Comparison of ENCODE assay signal across 13 cellular contexts in genomic region chr13:83449666-83450395, GRCh38.
DNase-seq lines count a peak whose midpoint lies in the region; ATAC-seq and TF ChIP-seq lines count a peak whose summit lies in the region.
"Had no signal": no experiment of that assay in that cellular context is flagged by ENCODE, and none has a peak within 500 bp of the region (broad histone marks: within the 10 kb centered on the region; RNA-seq: fewer than 3 reads in every experiment).

No MANE protein-coding gene starts in this region.

- H3K27me3 ChIP-seq in IMR-90 (ENCODE audit: control insufficient read depth, insufficient read depth, low read length), result no peaks in the 10 kb centered on the region
- H3K27me3 ChIP-seq in mesendoderm (ENCODE audit: insufficient read depth, low read length, poor library complexity), result no peaks in the 10 kb centered on the region
- no peaks in the 10 kb centered on the region for H3K27me3 ChIP-seq in CD4-positive, alpha-beta T cell (ENCODE audit: control insufficient read depth, insufficient read depth, low read length)
- H3K27me3 ChIP-seq: transverse colon had no signal

- H4K20me1 ChIP-seq in IMR-90 (ENCODE audit: insufficient read depth, low read length), result no peaks in the 10 kb centered on the region

- peak overlapping the region; percentile 58 for H2AFZ ChIP-seq in IMR-90 (replicated peaks; ENCODE audit: low read length, poor library complexity)

- H3K56ac ChIP-seq in IMR-90 (ENCODE audit: extremely low read depth, insufficient read depth, low read length) (0 out of 2 replicates have a peak overlapping the region, but pooled peaks have one; percentile 26), mesendoderm (ENCODE audit: low read length) (no peak overlapping the region)

- H3K4ac ChIP-seq in IMR-90 (ENCODE audit: low read depth, low read length) (0 out of 2 replicates have a peak overlapping the region, but pooled peaks have one; percentile 29), mesendoderm (ENCODE audit: low read depth, low read length) (no peak overlapping the region)

- no peaks in the 10 kb centered on the region for H3K36me3 Mint-ChIP-seq in endothelial cell (ENCODE audit: low read depth, unreplicated experiment)
- H3K36me3 Mint-ChIP-seq in CD4-positive, alpha-beta T cell (ENCODE audit: low read depth), result no peaks in the 10 kb centered on the region
- H3K36me3 Mint-ChIP-seq: activated naive CD8-positive, alpha-beta T cell; CD4-positive, CD25-positive, alpha-beta regulatory T cell had no signal

- H3K9me3 ChIP-seq in IMR-90 (ENCODE audit: control insufficient read depth, insufficient read depth, low read length), result peaks cover 5% of the 10 kb centered on the region
- no peaks in the 10 kb centered on the region for H3K9me3 ChIP-seq in CD4-positive, alpha-beta T cell (ENCODE audit: control insufficient read depth, low read length)
- H3K9me3 ChIP-seq: transverse colon had no signal

- H2BK15ac ChIP-seq in IMR-90 (ENCODE audit: low read depth, low read length) (no peak overlapping the region; the same call in 2 of the 3 replicates), mesendoderm (replicated peaks; ENCODE audit: low read depth) (no peak overlapping the region)

- H3K79me1 ChIP-seq in IMR-90 (ENCODE audit: low read depth in 1 of 2, low read length in 2 of 2) (no peaks in the 10 kb centered on the region), mesendoderm (ENCODE audit: low read length) (no peaks in the 10 kb centered on the region)

- no peak overlapping the region for H4K91ac ChIP-seq in IMR-90 (ENCODE audit: insufficient read depth, low read depth, low read length)

- no peak overlapping the region for H3K14ac ChIP-seq in IMR-90 (replicated peaks; ENCODE audit: low read depth, low read length)

- H3K9me1 ChIP-seq in IMR-90 (ENCODE audit: insufficient read depth, low read length), result peaks cover 3% of the 10 kb centered on the region; the same call in 1 of the 2 replicates

- CTCF ChIA-PET in IMR-90 (lab: Yijun Ruan, JAX), result interaction anchor here (0.6 kb wide), 1 partner anchor 22 kb away, joined by 3 read pairs; no protein-coding TSS in a partner anchor
- CTCF ChIA-PET in CD4-positive, alpha-beta T cell (lab: Charles Lee), result no interaction called here

- no peak overlapping the region for H3K4me3 ChIP-seq in IMR-90 (ENCODE audit: insufficient read depth, low read depth, low read length)
- no peak overlapping the region for H3K4me3 ChIP-seq in astrocyte of the cerebellum (ENCODE audit: low read depth, low read length)
- H3K4me3 ChIP-seq in mesendoderm (ENCODE audit: low read length), result no peak overlapping the region
- H3K4me3 ChIP-seq: transverse colon had no signal

- H3K23ac ChIP-seq in IMR-90 (ENCODE audit: low read depth, low read length) (no peak overlapping the region; the same call in 1 of the 2 replicates), mesendoderm (ENCODE audit: low read length) (no peak overlapping the region)

- H3K9ac ChIP-seq in IMR-90 (ENCODE audit: low read depth, low read length) (no peak overlapping the region), mesendoderm (ENCODE audit: low read length) (no peak overlapping the region)

- no TSS peak for BruUV-seq in IMR-90 (replicated peaks; lab: Mats Ljungman, UMichigan)

- no peaks in the 10 kb centered on the region for H3K4me1 Mint-ChIP-seq in endothelial cell (ENCODE audit: unreplicated experiment)
- no peaks in the 10 kb centered on the region for H3K4me1 Mint-ChIP-seq in CD4-positive, alpha-beta T cell (ENCODE audit: low read depth)
- H3K4me1 Mint-ChIP-seq: CD4-positive, CD25-positive, alpha-beta regulatory T cell had no signal

- H2AK9ac ChIP-seq in IMR-90 (replicated peaks; ENCODE audit: low read depth, low read length, poor library complexity), result no peak overlapping the region

- H2AK5ac ChIP-seq in IMR-90 (ENCODE audit: low read depth, low read length) (no peak overlapping the region), mesendoderm (ENCODE audit: low read length) (no peak overlapping the region)

- peak overlapping the region; percentile 38; the same call in 1 of the 2 replicates for H3K4me2 ChIP-seq in IMR-90 (ENCODE audit: low read depth, low read length)
- H3K4me2 ChIP-seq in mesendoderm (ENCODE audit: low read length), result no peak overlapping the region

- in situ Hi-C loops in IMR-90 (cut with MboI; ENCODE audit: low sequenced_read_pairs), result no loop called here
- in situ Hi-C loops in astrocyte of the cerebellum (cut with HindIII; ENCODE audit: low sequenced_read_pairs), result no loop called here
- in situ Hi-C loops in KBM-7 (cut with MboI; ENCODE audit: low pct_unique_long_range_greater_than_20kb, low sequenced_read_pairs), result no loop called here

- TF ChIP-seq POLR2A in IMR-90 (IDR thresholded peaks at IDR 0.05; ENCODE audit: low read depth, low read length), result no peak

- no peaks in the 10 kb centered on the region for H3K79me2 ChIP-seq in mesendoderm (ENCODE audit: control insufficient read depth, insufficient read depth, low read length)

- H2BK120ac ChIP-seq in IMR-90 (ENCODE audit: low read depth, low read length) (peak overlapping the region; percentile 74), mesendoderm (ENCODE audit: low read depth, low read length) (no peak overlapping the region)

- H2BK5ac ChIP-seq in IMR-90 (ENCODE audit: low read depth, low read length, poor library complexity, severe bottlenecking) (peak overlapping the region; percentile 18), mesendoderm (ENCODE audit: low read length) (no peak overlapping the region)

- H3K27ac ChIP-seq in IMR-90 (ENCODE audit: insufficient read depth, low read length) (no peak overlapping the region), mesendoderm (ENCODE audit: low read depth, low read length) (no peak overlapping the region)
- H3K27ac ChIP-seq in CD4-positive, alpha-beta T cell (ENCODE audit: low read depth, low read length), result no peak overlapping the region
- H3K27ac ChIP-seq: transverse colon had no signal

- DNase-seq in AG09319 (ENCODE audit: extremely low read depth, low read depth), result peak; percentile 8
- peak; percentile 62 for DNase-seq in IMR-90
- DNase-seq in astrocyte of the cerebellum (ENCODE audit: low read depth), result peak; percentile 16
- peak; percentile 9 for DNase-seq in mesendoderm
- no peak for DNase-seq in KBM-7
- no peak for DNase-seq in left lobe of liver (ENCODE audit: low spot score)
- DNase-seq in endothelial cell (ENCODE audit: low spot score), result no peak
- no peak for DNase-seq in CD4-positive, alpha-beta T cell
- DNase-seq: CD4-positive, CD25-positive, alpha-beta regulatory T cell; NCI-H146; transverse colon had no signal

- no peaks in the 10 kb centered on the region for H3K4me1 ChIP-seq in IMR-90 (ENCODE audit: control insufficient read depth, insufficient read depth, low read length)
- H3K4me1 ChIP-seq in mesendoderm (ENCODE audit: control insufficient read depth, low read depth, low read length), result no peaks in the 10 kb centered on the region
- H3K4me1 ChIP-seq: transverse colon had no signal

- TF ChIP-seq RAD21 in IMR-90 (IDR thresholded peaks at IDR 0.05; ENCODE audit: low read length), result no peak

- dilution Hi-C loops in IMR-90 (cut with HindIII; ENCODE audit: low sequenced_read_pairs, unreplicated experiment), result no loop called here

- H3K4me3 Mint-ChIP-seq in endothelial cell (ENCODE audit: unreplicated experiment), result no peak overlapping the region
- H3K4me3 Mint-ChIP-seq in CD4-positive, alpha-beta T cell, result no peak overlapping the region
- H3K4me3 Mint-ChIP-seq: activated naive CD8-positive, alpha-beta T cell; CD4-positive, CD25-positive, alpha-beta regulatory T cell; T-helper 1 cell treated with Interleukin-12 subunit alpha and Interleukin-12 subunit beta and Interleukin-4 antibody, amounts not matched to agents 30 μg/mL and 1 μg/mL, for 36 hours had no signal

- no peak overlapping the region; the same call in 1 of the 2 replicates for H2BK20ac ChIP-seq in IMR-90 (ENCODE audit: low read depth, low read length)

- H3K27me3 Mint-ChIP-seq in endothelial cell (ENCODE audit: unreplicated experiment), result peaks cover 1% of the 10 kb centered on the region
- H3K27me3 Mint-ChIP-seq in CD4-positive, alpha-beta T cell, result no peaks in the 10 kb centered on the region
- H3K27me3 Mint-ChIP-seq: activated naive CD8-positive, alpha-beta T cell; CD4-positive, CD25-positive, alpha-beta regulatory T cell had no signal

- ATAC-seq in IMR-90 (ENCODE audit: low read depth), result peak; percentile 81
- no peak for ATAC-seq in left lobe of liver
- ATAC-seq in CD4-positive, alpha-beta T cell (ENCODE audit: poor library complexity), result no peak

- H4K8ac ChIP-seq in IMR-90 (ENCODE audit: low read depth in 2 of 2, low read length in 2 of 2), result no peak overlapping the region; a peak in 1 of 4 replicates
- H4K8ac ChIP-seq in mesendoderm (ENCODE audit: low read depth, low read length), result no peak overlapping the region

- H3K36me3 ChIP-seq in IMR-90 (ENCODE audit: control insufficient read depth, insufficient read depth, low read length), result no peaks in the 10 kb centered on the region
- H3K36me3 ChIP-seq in mesendoderm (ENCODE audit: control insufficient read depth, insufficient read depth, low read length), result no peaks in the 10 kb centered on the region
- H3K36me3 ChIP-seq: transverse colon had no signal

- no peak for TF ChIP-seq CTCF in AG09319 (IDR thresholded peaks at IDR 0.05; ENCODE audit: low read depth, low read length)
- no peak for TF ChIP-seq CTCF in IMR-90 (conservative IDR thresholded peaks at IDR 0.05; ENCODE audit: low read depth, low read length)
- no peak for TF ChIP-seq CTCF in astrocyte of the cerebellum (IDR thresholded peaks at IDR 0.05; ENCODE audit: low read depth, low read length, missing control alignments)
- no peak for TF ChIP-seq CTCF in endothelial cell (IDR thresholded peaks at IDR 0.05; ENCODE audit: unreplicated experiment)
- no peak for TF ChIP-seq CTCF in CD4-positive, alpha-beta T cell (IDR thresholded peaks at IDR 0.05)

- no peak overlapping the region for H3K27ac Mint-ChIP-seq in endothelial cell (ENCODE audit: unreplicated experiment)
- no peak overlapping the region for H3K27ac Mint-ChIP-seq in CD4-positive, alpha-beta T cell
- H3K27ac Mint-ChIP-seq: activated naive CD8-positive, alpha-beta T cell; CD4-positive, CD25-positive, alpha-beta regulatory T cell; T-helper 1 cell treated with Interleukin-12 subunit alpha and Interleukin-12 subunit beta and Interleukin-4 antibody, amounts not matched to agents 30 μg/mL and 1 μg/mL, for 36 hours had no signal

- no peaks in the 10 kb centered on the region for H3K9me3 Mint-ChIP-seq in endothelial cell (ENCODE audit: unreplicated experiment)
- peaks cover 4% of the 10 kb centered on the region for H3K9me3 Mint-ChIP-seq in CD4-positive, alpha-beta T cell

- POLR2A ChIA-PET in IMR-90 (lab: Charles Lee; ENCODE audit: unreplicated experiment), result no interaction called here
- POLR2A ChIA-PET in CD4-positive, alpha-beta T cell (lab: Charles Lee), result no interaction called here

- intact Hi-C loops in IMR-90 (cut with micrococcal nuclease), result no loop called here
- intact Hi-C loops in CD4-positive, alpha-beta T cell (cut with DNase I, micrococcal nuclease), result no loop called here

- WGBS in IMR-90 (ENCODE audit: extremely low coverage in 2 of 2, insufficient read length in 1 of 2), 2 experiments, result no CpG with 5 or more reads among the region's 3 CpGs
- WGBS in mesendoderm (ENCODE audit: extremely low coverage, insufficient coverage, low lambda C conversion rate), result no CpG with 5 or more reads among the region's 3 CpGs

- H3K18ac ChIP-seq in IMR-90 (ENCODE audit: low read depth, low read length), result no peak overlapping the region
- H3K18ac ChIP-seq in mesendoderm (ENCODE audit: low read length), result no peak overlapping the region

- H4K5ac ChIP-seq in IMR-90 (ENCODE audit: low read depth, low read length), result no peak overlapping the region
- H4K5ac ChIP-seq in mesendoderm (ENCODE audit: low read length), result no peak overlapping the region

Comparison
In these comparisons a context has a peak if more than half of its experiments do, and no peak if none do; other contexts are left out.
1. DNase-seq: peak in AG09319 (single experiment), IMR-90 (single experiment), astrocyte of the cerebellum (single experiment) and mesendoderm (single experiment); none in KBM-7 (single experiment), left lobe of liver (single experiment), endothelial cell (single experiment) and CD4-positive, alpha-beta T cell (0 of 10).